In genomic region chr9:32596936-32597335, GRCh38 we compare ENCODE assay signal across 27 cellular contexts. TPM values are rescaled to one million over a fixed set of nuclear protein-coding genes. Genes with fewer than 3 reads are reported as not detected.
"Had no signal": no experiment of that assay in that cellular context is flagged by ENCODE, and none has a peak within 500 bp of the region (broad histone marks: within the 10 kb centered on the region; RNA-seq: fewer than 3 reads in every experiment).

No MANE protein-coding gene starts in this region.

- H3K27ac ChIP-seq: left ventricle myocardium inferior, ovary, right atrium auricular region, right lobe of liver, tibial nerve, vagina had no signal

- ATAC-seq: naive thymus-derived CD8-positive, alpha-beta T cell; stimulated activated memory B cell treated with anti-CD40 and anti-IgM and Interleukin-4, amounts not matched to agents 10 μg/mL and 1 μg/mL and 100 μg/mL, for 72 hours; stimulated activated naive CD8-positive, alpha-beta T cell treated with anti-CD3 and anti-CD28 coated beads, Interleukin-15, amount 100 ng/mL, for 72 hours had no signal

- H3K4me1 ChIP-seq: left ventricle myocardium inferior, right atrium auricular region, right lobe of liver, tibial nerve, vagina had no signal

- H3K36me3 ChIP-seq: left ventricle myocardium inferior, ovary, right atrium auricular region, right lobe of liver, tibial nerve, vagina had no signal

- H3K4me3 ChIP-seq: left ventricle myocardium inferior, ovary, right atrium auricular region, right lobe of liver, smooth muscle cell, tibial nerve, vagina had no signal

- H3K27me3 ChIP-seq: ovary, right atrium auricular region, right lobe of liver, tibial nerve, vagina had no signal

- DNase-seq: hypothalamus; islet precursor cell; left ventricle myocardium inferior; mesenchymal stem cell; naive thymus-derived CD8-positive, alpha-beta T cell; nucleus accumbens; ovary; right lobe of liver; stimulated activated CD4-positive, alpha-beta T cell treated with anti-CD3 and anti-CD28 coated beads, Interleukin-1b, Interleukin-23, amount 100 ng/mL, for 48 hours; stimulated activated CD4-positive, alpha-beta T cell treated with anti-CD3 and anti-CD28 coated beads, Interleukin-2, amount 100 ng/mL, for 48 hours; stimulated activated CD4-positive, alpha-beta T cell treated with anti-CD3 and anti-CD28 coated beads, Interleukin-4, amount 100 ng/mL, for 4 hours; stimulated activated CD8-positive, alpha-beta memory T cell treated with anti-CD3 and anti-CD28 coated beads, Interleukin-4, amount 100 ng/mL, for 48 hours; stimulated activated naive CD4-positive, alpha-beta T cell treated with Interleukin-2 at 50 U/mL for 16 hours; stimulated activated naive CD8-positive, alpha-beta T cell treated with anti-CD3 and anti-CD28 coated beads, Interleukin-15, amount 100 ng/mL, for 72 hours; substantia nigra had no signal

- H3K9me3 ChIP-seq: ovary, right atrium auricular region, right lobe of liver, tibial nerve, vagina had no signal

RNA-seq across cellular contexts. Expression of gene TAF1L, which starts 38.5 kb away (rescaled TPM):
- total RNA-seq: left ventricle myocardium inferior, lower leg skin, lung microvascular endothelial cell, neural crest cell, progenitor cell of endocrine pancreas, pulmonary artery endothelial cell, right atrium auricular region, right lobe of liver, skeletal muscle tissue, smooth muscle cell, urinary bladder, vagina had no signal

RNA-seq across cellular contexts. Expression of gene SMIM27, which starts 44.8 kb away (rescaled TPM):
- total RNA-seq: vagina had no signal
